8 cellular contexts compared by ENCODE assay signal in genomic region chr4:182925298-182925738, GRCh38. TPM values are rescaled to one million over a fixed set of nuclear protein-coding genes. Genes with fewer than 3 reads are reported as not detected.
DNase-seq lines count a peak whose midpoint lies in the region; ATAC-seq, FAIRE-seq and TF ChIP-seq lines count a peak whose summit lies in the region.

No MANE protein-coding gene starts in this region.

- H3K9me3 ChIP-seq in T-helper 17 cell (ENCODE audit: control insufficient read depth, low read length, poor library complexity, severe bottlenecking) (no peaks in the 10 kb centered on the region), GM12878 (replicated peaks; ENCODE audit: control insufficient read depth, insufficient read depth, low read length) (no peaks in the 10 kb centered on the region)

- TF ChIP-seq POLR2A in GM12878 (IDR thresholded peaks at IDR 0.05; ENCODE audit: low read depth, low read length): no peak

- H3K27me3 Mint-ChIP-seq in T-helper 17 cell: peaks cover 18% of the 10 kb centered on the region

- H3K27ac ChIP-seq in GM12878 (ENCODE audit: control insufficient read depth, insufficient read depth): no peak overlapping the region

- ATAC-seq in HG02623 (IDR thresholded peaks at IDR 0.05; ENCODE audit: unreplicated experiment): peak; percentile 100
- peak; percentile 95 for ATAC-seq in T-helper 17 cell
- ATAC-seq in GM12878: peak; percentile 100

- no peak for TF ChIP-seq EP300 in GM12878 (IDR thresholded peaks at IDR 0.05; ENCODE audit: borderline replicate concordance in 1 of 2, control insufficient read depth in 1 of 2, low read depth in 2 of 2, low read length in 2 of 2)

- H3K4me3 ChIP-seq in GM12878: no peak overlapping the region
- H3K4me3 ChIP-seq in kidney epithelial cell (ENCODE audit: low read depth, low read length): no peak overlapping the region

- H3K4me1 Mint-ChIP-seq in T-helper 17 cell: no peaks in the 10 kb centered on the region

- RAD21 ChIA-PET in GM12878 (lab: Charles Lee; ENCODE audit: unreplicated experiment): interaction anchor here (0.6 to 2.0 kb wide), 19 partner anchors 9 to 1783 kb away, joined by 3 to 16 read pairs (median 3); no protein-coding TSS in a partner anchor

- TF ChIP-seq CTCF in GM12878 (IDR thresholded peaks at IDR 0.05 in 2 of 3, conservative IDR thresholded peaks at IDR 0.05 in 1 of 3; ENCODE audit: control insufficient read depth in 2 of 3, extremely low read depth in 1 of 3, insufficient read depth in 1 of 3, low read depth in 3 of 3, low read length in 3 of 3) (peak; percentile 77 to 93 (median 88)), kidney epithelial cell (IDR thresholded peaks at IDR 0.05; ENCODE audit: insufficient read depth, low read length, poor library complexity, severe bottlenecking) (peak; percentile 79)

- H3K4me2 ChIP-seq in GM12878 (ENCODE audit: control insufficient read depth, insufficient read depth): no peak overlapping the region

- H3K79me2 ChIP-seq in GM12878 (ENCODE audit: control insufficient read depth, insufficient read depth, low read length): no peaks in the 10 kb centered on the region

- no peaks in the 10 kb centered on the region for H3K36me3 Mint-ChIP-seq in T-helper 17 cell (ENCODE audit: low read depth)

- WGBS in GM12878 (ENCODE audit: insufficient coverage, insufficient replicate concordance, low lambda C conversion rate, missing lambda C conversion rate): 1% methylated on average over 9 of the region's 9 CpGs

- BruUV-seq in GM12878 (replicated peaks; lab: Mats Ljungman, UMichigan): no TSS peak

- intact Hi-C loops in GM12878 (cut with micrococcal nuclease; ENCODE audit: unreplicated experiment): loop anchor here (1.0 to 10.0 kb wide), 5 partner anchors 116 to 1783 kb away; no protein-coding TSS in a partner anchor

- H4K20me1 ChIP-seq in GM12878 (ENCODE audit: control insufficient read depth, insufficient read depth): no peaks in the 10 kb centered on the region

- no peaks in the 10 kb centered on the region; a peak in 1 of 4 replicates for H3K27me3 ChIP-seq in GM12878 (replicated peaks in 1 of 2; ENCODE audit: control insufficient read depth in 2 of 2, insufficient read depth in 2 of 2, low read length in 1 of 2)
- no peaks in the 10 kb centered on the region for H3K27me3 ChIP-seq in kidney epithelial cell (ENCODE audit: control insufficient read depth, insufficient read depth, low read length)

- SMC1A ChIA-PET in GM12878 (lab: Charles Lee; ENCODE audit: uncharacterized antibody, unreplicated experiment): interaction anchor here (0.6 to 5.3 kb wide), 18 partner anchors 12 to 1619 kb away, joined by 3 to 37 read pairs (median 5); no protein-coding TSS in a partner anchor

- H3K27ac Mint-ChIP-seq in T-helper 17 cell: no peak overlapping the region

- H2AFZ ChIP-seq in GM12878 (ENCODE audit: control insufficient read depth, low read depth, low read length): peak overlapping the region; percentile 5; the same call in 1 of the 2 replicates

- H3K36me3 ChIP-seq in GM12878 (ENCODE audit: control insufficient read depth in 2 of 2, insufficient read depth in 2 of 2, low read length in 1 of 2) (no peaks in the 10 kb centered on the region), kidney epithelial cell (ENCODE audit: control insufficient read depth, insufficient read depth, low read length) (no peaks in the 10 kb centered on the region)

- CTCF ChIA-PET in GM12878 (lab: Yijun Ruan, JAX): interaction anchor here (0.6 to 7.5 kb wide), 65 partner anchors 9 to 1780 kb away, joined by 3 to 85 read pairs (median 4); partner anchors contain the start of gene DCTD

- FAIRE-seq in GM12878 (lab: Jason Lieb, UNC): peak; percentile 89

- H3K9ac ChIP-seq in GM12878 (ENCODE audit: control insufficient read depth, insufficient read depth, low read length): no peak overlapping the region

- H3K4me3 Mint-ChIP-seq in T-helper 17 cell: no peak overlapping the region

- in situ Hi-C loops in GM12878 (cut with MboI): loop anchor here (10.0 kb wide), 1 partner anchor 431 kb away; no protein-coding TSS in a partner anchor

- no peaks in the 10 kb centered on the region for H3K4me1 ChIP-seq in GM12878 (ENCODE audit: control insufficient read depth, insufficient read depth, low read length)

- DNase-seq in SIG-M5 treated with dmso at 0.1 percent for 504 hours (lab: John Stamatoyannopoulos, UW; ENCODE audit: unreplicated experiment) (peak; percentile 83), SIG-M5 (lab: John Stamatoyannopoulos, UW) (no peak), NCI-H1092 (lab: John Stamatoyannopoulos, UW) (peak; percentile 85), T-helper 17 cell (peak; percentile 18 to 32 (median 23)), GM12878 (ENCODE audit: low read depth, low spot score) (peak; percentile 47), kidney epithelial cell (ENCODE audit: low read depth) (peak; percentile 37)
- DNase-seq in stimulated activated CD8-positive, alpha-beta memory T cell treated with anti-CD3 and anti-CD28 coated beads, Interleukin-12 subunit alpha, Interleukin-12 subunit beta, amount 100 ng/mL, for 1 hour (ENCODE audit: low read depth): peak; percentile 29

- TF ChIP-seq RAD21 in GM12878 (IDR thresholded peaks at IDR 0.05; ENCODE audit: insufficient read depth, low read depth, low read length): peak; percentile 89

- POLR2A ChIA-PET in GM12878 (lab: Charles Lee): interaction anchor here (0.6 kb wide), 3 partner anchors 55 to 247 kb away, joined by 3 to 8 read pairs (median 4); no protein-coding TSS in a partner anchor

TF ChIP-seq in GM12878, 131 proteins besides CTCF, POLR2A, EP300 and RAD21:
- peak; percentile 77 for TF ChIP-seq SMC3 (IDR thresholded peaks at IDR 0.05; ENCODE audit: borderline replicate concordance, low read length)
- TF ChIP-seq RFX5 (IDR thresholded peaks at IDR 0.05; ENCODE audit: low read depth, low read length): peak; percentile 25; the same call in 1 of the 2 replicates
- TF ChIP-seq BCL11A (IDR thresholded peaks at IDR 0.05; ENCODE audit: low read depth, low read length): no peak
- TF ChIP-seq STAT1 (conservative IDR thresholded peaks at IDR 0.05): no peak
- 0 out of 2 replicates have a peak, but pooled peaks have one; percentile 61 for TF ChIP-seq RB1 (IDR thresholded peaks at IDR 0.05; ENCODE audit: borderline replicate concordance)
- 0 out of 2 replicates have a peak, but pooled peaks have one; percentile 17 for TF ChIP-seq SREBF2 (IDR thresholded peaks at IDR 0.05; ENCODE audit: low read length)
- 0 out of 2 replicates have a peak, but pooled peaks have one; percentile 25 for TF ChIP-seq IRF3 (IDR thresholded peaks at IDR 0.05)
- peak; percentile 65 for TF ChIP-seq YY1 (IDR thresholded peaks at IDR 0.05; ENCODE audit: low read depth, low read length)
TF ChIP-seq in GM12878: peak in this region for 6.

RNA-seq across cellular contexts. Expression of gene DCTD, which starts 8.1 kb away (rescaled TPM):
- total RNA-seq in T-helper 17 cell (10 to 100 TPM; 50.4 to 55.5 TPM), GM12878 (2014; rRNA removed) (73.5 and 74.6 TPM in 2 replicates), GM12878 (2014; rRNA removed; fragmentation: Illumina TruSeq; extraction: Trizol) (83.1 and 84.6 TPM in 2 replicates), GM12878 (2021) (112 and 116 TPM in 2 replicates), kidney epithelial cell (103 and 116 TPM in 2 replicates)
- total RNA-seq in GM12878 (2013; cell fraction: nucleolus; rRNA removed): 82.1 and 82.8 TPM in 2 replicates
- 68.3 TPM for polyA plus RNA-seq in GM12878 (2011; ENCODE audit: low read depth)
- polyA plus RNA-seq in GM12878 (2011; rRNA removed) (137 and 143 TPM in 2 replicates), GM12878 (2014; fragmentation: Illumina TruSeq; extraction: Trizol) (118 and 128 TPM in 2 replicates), GM12878 (2014; fragmentation: Nextera tagmentation; extraction: Ambion mirVana) (10 to 100 TPM; 37.8 to 58.4 TPM), GM12878 (2014; rRNA removed) (96.4 and 104 TPM in 2 replicates), GM12878 (2016; fragmentation: Nextera tagmentation; extraction: Ambion mirVana) (10 to 100 TPM; 79.9 to 99.6 TPM)
- polyA plus RNA-seq in GM12878 (2011; cell fraction: cytosol; rRNA removed): 121 and 127 TPM in 2 replicates
- polyA plus RNA-seq in GM12878 (2011; cell fraction: nucleus; rRNA removed): 157 and 179 TPM in 2 replicates
- 78.2 and 83.3 TPM in 2 replicates for polyA plus RNA-seq in GM12878 (2012)
- polyA minus RNA-seq in GM12878 (2011; rRNA and poly(A)+ RNA removed): 111 and 176 TPM in 2 replicates
- polyA minus RNA-seq in GM12878 (2011; cell fraction: cytosol; rRNA and poly(A)+ RNA removed): 37.4 and 40.8 TPM in 2 replicates
- 65.0 and 110 TPM in 2 replicates for polyA minus RNA-seq in GM12878 (2011; cell fraction: nucleus; rRNA and poly(A)+ RNA removed)
